ENCODE assay signal across 1 cellular context in genomic region chr22:35749808-35750207, GRCh38.
TF ChIP-seq lines count a peak whose summit lies in the region.

No MANE protein-coding gene starts in this region.

TF ChIP-seq in GM12878, 131 proteins besides CTCF, POLR2A, EP300 and RAD21 (continued from another document and continues in another):
- TF ChIP-seq NBN (IDR thresholded peaks at IDR 0.05): peak; percentile 36; the same call in 1 of the 2 replicates
- TF ChIP-seq, protein P1, sequence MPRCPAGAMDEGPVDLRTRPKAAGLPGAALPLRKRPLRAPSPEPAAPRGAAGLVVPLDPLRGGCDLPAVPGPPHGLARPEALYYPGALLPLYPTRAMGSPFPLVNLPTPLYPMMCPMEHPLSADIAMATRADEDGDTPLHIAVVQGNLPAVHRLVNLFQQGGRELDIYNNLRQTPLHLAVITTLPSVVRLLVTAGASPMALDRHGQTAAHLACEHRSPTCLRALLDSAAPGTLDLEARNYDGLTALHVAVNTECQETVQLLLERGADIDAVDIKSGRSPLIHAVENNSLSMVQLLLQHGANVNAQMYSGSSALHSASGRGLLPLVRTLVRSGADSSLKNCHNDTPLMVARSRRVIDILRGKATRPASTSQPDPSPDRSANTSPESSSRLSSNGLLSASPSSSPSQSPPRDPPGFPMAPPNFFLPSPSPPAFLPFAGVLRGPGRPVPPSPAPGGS (IDR thresholded peaks at IDR 0.05; ENCODE audit: borderline replicate concordance, insufficient read depth, low read depth, low read length, poor library complexity, severe bottlenecking): no peak
- TF ChIP-seq TCF12 (IDR thresholded peaks at IDR 0.05; ENCODE audit: low read depth, low read length): 0 out of 2 replicates have a peak, but pooled peaks have one; percentile 26
- TF ChIP-seq ATF2 (IDR thresholded peaks at IDR 0.05; ENCODE audit: low read length): 0 out of 2 replicates have a peak, but pooled peaks have one; percentile 8
- TF ChIP-seq MYC (IDR thresholded peaks at IDR 0.05; ENCODE audit: insufficient read depth, insufficient read length, insufficient replicate concordance, low read length, severe bottlenecking): no peak
- no peak for TF ChIP-seq MEF2A (IDR thresholded peaks at IDR 0.05; ENCODE audit: insufficient read depth, low read depth, low read length)
- no peak for TF ChIP-seq HCFC1 (IDR thresholded peaks at IDR 0.05; ENCODE audit: low read length)
- TF ChIP-seq SRF (IDR thresholded peaks at IDR 0.05; ENCODE audit: low read depth in 2 of 2, low read length in 2 of 2): no peak
- TF ChIP-seq ZBTB4 (CRISPR knock-in tag; IDR thresholded peaks at IDR 0.05): no peak
- no peak for TF ChIP-seq RELA (IDR thresholded peaks at IDR 0.05; ENCODE audit: borderline replicate concordance, partially characterized antibody)
- no peak for TF ChIP-seq ATF3 (IDR thresholded peaks at IDR 0.05; ENCODE audit: borderline replicate concordance, extremely low read depth, low read depth, low read length)
- TF ChIP-seq CHD1 (IDR thresholded peaks at IDR 0.05; ENCODE audit: low read depth, low read length): no peak
- TF ChIP-seq NRF1 (conservative IDR thresholded peaks at IDR 0.05; ENCODE audit: low read depth, low read length): no peak
- peak; percentile 76; the same call in 1 of the 2 replicates for TF ChIP-seq BCL11A (IDR thresholded peaks at IDR 0.05; ENCODE audit: low read depth, low read length)
- no peak for TF ChIP-seq REST (IDR thresholded peaks at IDR 0.05; ENCODE audit: low read depth, low read length)
- no peak for TF ChIP-seq TBL1XR1 (IDR thresholded peaks at IDR 0.05; ENCODE audit: low read depth, low read length)
- no peak for TF ChIP-seq SUPT20H (IDR thresholded peaks at IDR 0.05; ENCODE audit: borderline replicate concordance, control insufficient read depth, low read depth, low read length)
- 0 out of 2 replicates have a peak, but pooled peaks have one; percentile 20 for TF ChIP-seq BMI1 (IDR thresholded peaks at IDR 0.05; ENCODE audit: borderline replicate concordance)
- no peak for TF ChIP-seq ZNF24 (IDR thresholded peaks at IDR 0.05)
- no peak for TF ChIP-seq TARDBP (IDR thresholded peaks at IDR 0.05; ENCODE audit: borderline replicate concordance)
- TF ChIP-seq SMC3 (IDR thresholded peaks at IDR 0.05; ENCODE audit: borderline replicate concordance, low read length): no peak
- TF ChIP-seq EED (IDR thresholded peaks at IDR 0.05; ENCODE audit: low read depth): peak; percentile 74
- no peak for TF ChIP-seq HDAC2 (IDR thresholded peaks at IDR 0.05)
- TF ChIP-seq, protein P2, sequence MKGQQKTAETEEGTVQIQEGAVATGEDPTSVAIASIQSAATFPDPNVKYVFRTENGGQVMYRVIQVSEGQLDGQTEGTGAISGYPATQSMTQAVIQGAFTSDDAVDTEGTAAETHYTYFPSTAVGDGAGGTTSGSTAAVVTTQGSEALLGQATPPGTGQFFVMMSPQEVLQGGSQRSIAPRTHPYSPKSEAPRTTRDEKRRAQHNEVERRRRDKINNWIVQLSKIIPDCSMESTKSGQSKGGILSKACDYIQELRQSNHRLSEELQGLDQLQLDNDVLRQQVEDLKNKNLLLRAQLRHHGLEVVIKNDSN (IDR thresholded peaks at IDR 0.05; ENCODE audit: borderline replicate concordance, extremely low read length, insufficient read depth, low read depth, low read length): no peak
- TF ChIP-seq LARP7 (IDR thresholded peaks at IDR 0.05): no peak
- TF ChIP-seq ESRRA (IDR thresholded peaks at IDR 0.05; ENCODE audit: low read length): no peak
- TF ChIP-seq KDM1A (IDR thresholded peaks at IDR 0.05; ENCODE audit: borderline replicate concordance): no peak
- TF ChIP-seq, protein P3, sequence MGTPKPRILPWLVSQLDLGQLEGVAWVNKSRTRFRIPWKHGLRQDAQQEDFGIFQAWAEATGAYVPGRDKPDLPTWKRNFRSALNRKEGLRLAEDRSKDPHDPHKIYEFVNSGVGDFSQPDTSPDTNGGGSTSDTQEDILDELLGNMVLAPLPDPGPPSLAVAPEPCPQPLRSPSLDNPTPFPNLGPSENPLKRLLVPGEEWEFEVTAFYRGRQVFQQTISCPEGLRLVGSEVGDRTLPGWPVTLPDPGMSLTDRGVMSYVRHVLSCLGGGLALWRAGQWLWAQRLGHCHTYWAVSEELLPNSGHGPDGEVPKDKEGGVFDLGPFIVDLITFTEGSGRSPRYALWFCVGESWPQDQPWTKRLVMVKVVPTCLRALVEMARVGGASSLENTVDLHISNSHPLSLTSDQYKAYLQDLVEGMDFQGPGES (IDR thresholded peaks at IDR 0.05): no peak
- TF ChIP-seq NR2C1 (IDR thresholded peaks at IDR 0.05): no peak
- TF ChIP-seq BHLHE40 (IDR thresholded peaks at IDR 0.05; ENCODE audit: borderline replicate concordance in 1 of 2, low read depth in 2 of 2, low read length in 1 of 2): peak; percentile 53 to 71; a peak in 3 of 4 replicates
- no peak for TF ChIP-seq STAT3 (IDR thresholded peaks at IDR 0.05; ENCODE audit: low read depth, low read length)
- TF ChIP-seq RB1 (IDR thresholded peaks at IDR 0.05; ENCODE audit: borderline replicate concordance): no peak
- TF ChIP-seq KLF5 (IDR thresholded peaks at IDR 0.05; ENCODE audit: partially characterized antibody): no peak
- TF ChIP-seq CBX3 (IDR thresholded peaks at IDR 0.05; ENCODE audit: borderline replicate concordance, low read depth): no peak
- no peak for TF ChIP-seq PAX8 (IDR thresholded peaks at IDR 0.05)
- TF ChIP-seq IRF5 (IDR thresholded peaks at IDR 0.05; ENCODE audit: borderline replicate concordance): no peak; the same call in 1 of the 2 replicates
- no peak for TF ChIP-seq BRCA1 (IDR thresholded peaks at IDR 0.05; ENCODE audit: low read depth, low read length)
- TF ChIP-seq POLR2AphosphoS5 (IDR thresholded peaks at IDR 0.05; ENCODE audit: low read length): no peak
- TF ChIP-seq FOXK2 (IDR thresholded peaks at IDR 0.05): no peak
- no peak for TF ChIP-seq MTA3 (IDR thresholded peaks at IDR 0.05; ENCODE audit: borderline replicate concordance, low read length)
- TF ChIP-seq TAF1 (IDR thresholded peaks at IDR 0.05; ENCODE audit: borderline replicate concordance, low read depth, low read length): no peak
- peak; percentile 67 for TF ChIP-seq IKZF1 (conservative IDR thresholded peaks at IDR 0.05)
- no peak for TF ChIP-seq ZZZ3 (IDR thresholded peaks at IDR 0.05; ENCODE audit: control insufficient read depth, insufficient read length, low read depth)
- TF ChIP-seq HDAC6 (IDR thresholded peaks at IDR 0.05; ENCODE audit: unreplicated experiment): no peak
- TF ChIP-seq RCOR1 (conservative IDR thresholded peaks at IDR 0.05; ENCODE audit: low read depth, low read length): no peak
- TF ChIP-seq FOS (IDR thresholded peaks at IDR 0.05; ENCODE audit: borderline replicate concordance, extremely low read depth, insufficient read length): no peak
- TF ChIP-seq RFX5 (IDR thresholded peaks at IDR 0.05; ENCODE audit: low read depth, low read length): no peak
- TF ChIP-seq, protein P4, sequence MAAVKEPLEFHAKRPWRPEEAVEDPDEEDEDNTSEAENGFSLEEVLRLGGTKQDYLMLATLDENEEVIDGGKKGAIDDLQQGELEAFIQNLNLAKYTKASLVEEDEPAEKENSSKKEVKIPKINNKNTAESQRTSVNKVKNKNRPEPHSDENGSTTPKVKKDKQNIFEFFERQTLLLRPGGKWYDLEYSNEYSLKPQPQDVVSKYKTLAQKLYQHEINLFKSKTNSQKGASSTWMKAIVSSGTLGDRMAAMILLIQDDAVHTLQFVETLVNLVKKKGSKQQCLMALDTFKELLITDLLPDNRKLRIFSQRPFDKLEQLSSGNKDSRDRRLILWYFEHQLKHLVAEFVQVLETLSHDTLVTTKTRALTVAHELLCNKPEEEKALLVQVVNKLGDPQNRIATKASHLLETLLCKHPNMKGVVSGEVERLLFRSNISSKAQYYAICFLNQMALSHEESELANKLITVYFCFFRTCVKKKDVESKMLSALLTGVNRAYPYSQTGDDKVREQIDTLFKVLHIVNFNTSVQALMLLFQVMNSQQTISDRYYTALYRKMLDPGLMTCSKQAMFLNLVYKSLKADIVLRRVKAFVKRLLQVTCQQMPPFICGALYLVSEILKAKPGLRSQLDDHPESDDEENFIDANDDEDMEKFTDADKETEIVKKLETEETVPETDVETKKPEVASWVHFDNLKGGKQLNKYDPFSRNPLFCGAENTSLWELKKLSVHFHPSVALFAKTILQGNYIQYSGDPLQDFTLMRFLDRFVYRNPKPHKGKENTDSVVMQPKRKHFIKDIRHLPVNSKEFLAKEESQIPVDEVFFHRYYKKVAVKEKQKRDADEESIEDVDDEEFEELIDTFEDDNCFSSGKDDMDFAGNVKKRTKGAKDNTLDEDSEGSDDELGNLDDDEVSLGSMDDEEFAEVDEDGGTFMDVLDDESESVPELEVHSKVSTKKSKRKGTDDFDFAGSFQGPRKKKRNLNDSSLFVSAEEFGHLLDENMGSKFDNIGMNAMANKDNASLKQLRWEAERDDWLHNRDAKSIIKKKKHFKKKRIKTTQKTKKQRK (IDR thresholded peaks at IDR 0.05; ENCODE audit: low read depth, low read length): no peak
- TF ChIP-seq RBBP5 (conservative IDR thresholded peaks at IDR 0.05): no peak
- TF ChIP-seq MEF2B (IDR thresholded peaks at IDR 0.05; ENCODE audit: partially characterized antibody, poor library complexity, severe bottlenecking): peak; percentile 92
- no peak for TF ChIP-seq POLR2AphosphoS2 (IDR thresholded peaks at IDR 0.05; ENCODE audit: low read depth, low read length)
- TF ChIP-seq HDGF (IDR thresholded peaks at IDR 0.05): no peak
- TF ChIP-seq MTA2 (IDR thresholded peaks at IDR 0.05; ENCODE audit: low read depth): peak; percentile 79
